Comparison of ENCODE assay signal across 8 cellular contexts in the genomic region with DNA sequence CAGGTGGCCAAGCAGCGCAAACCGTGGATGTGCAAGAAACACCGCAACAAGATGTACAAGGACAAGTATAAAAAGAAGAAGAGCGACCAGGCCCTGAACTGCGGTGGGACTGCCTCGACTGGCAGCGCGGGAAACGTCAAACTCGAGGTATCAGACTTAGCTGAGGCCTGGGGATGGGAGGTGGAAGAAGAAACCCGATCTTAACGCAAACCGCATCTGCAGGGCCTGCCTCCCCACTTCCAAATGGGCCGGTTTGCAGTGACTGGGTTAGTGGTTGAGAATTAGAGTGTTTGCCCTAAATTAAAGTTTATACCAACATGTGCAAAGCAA. TPM values are rescaled to one million over a fixed set of nuclear protein-coding genes. Genes with fewer than 3 reads are reported as not detected.
DNase-seq lines count a peak whose midpoint lies in the region; ATAC-seq, FAIRE-seq and TF ChIP-seq lines count a peak whose summit lies in the region.

No MANE protein-coding gene starts in this region.

- H3K9me1 ChIP-seq in K562 (ENCODE audit: control insufficient read depth, insufficient read depth, low read length), result no peaks in the 10 kb centered on the region

- peaks cover 16% of the 10 kb centered on the region; the same call in 1 of the 2 replicates for H4K20me1 ChIP-seq in OCI-LY7 (ENCODE audit: insufficient read depth, low read length)
- no peaks in the 10 kb centered on the region for H4K20me1 ChIP-seq in K562 (replicated peaks; ENCODE audit: control insufficient read depth, insufficient read depth, low read length)

- no peaks in the 10 kb centered on the region for H3K27me3 ChIP-seq in K562 (ENCODE audit: control insufficient read depth in 2 of 2, insufficient read depth in 2 of 2, low read length in 2 of 2)
- H3K27me3 ChIP-seq in liver (ENCODE audit: control insufficient read depth in 4 of 4, insufficient read depth in 4 of 4, low read length in 3 of 4), result no peaks in the 10 kb centered on the region

- no peaks in the 10 kb centered on the region for H3K9me2 ChIP-seq in OCI-LY7 (ENCODE audit: insufficient read depth, low read length)

- H3K4me3 ChIP-seq in OCI-LY7 (ENCODE audit: low read depth, low read length, poor library complexity, severe bottlenecking), result peak overlapping the region; percentile 77
- peak overlapping the region; percentile 78 for H3K4me3 ChIP-seq in K562
- peak overlapping the region; percentile 66 to 86 (median 71) for H3K4me3 ChIP-seq in liver (ENCODE audit: low read depth in 1 of 3, low read length in 3 of 3)

- FAIRE-seq in GM12891 (lab: Jason Lieb, UNC) (peak; percentile 72), K562 (lab: Jason Lieb, UNC) (peak; percentile 15)

- H3K79me2 ChIP-seq in OCI-LY7 (ENCODE audit: insufficient read depth, low read depth, low read length) (peaks cover 55% of the 10 kb centered on the region), K562 (ENCODE audit: control insufficient read depth, insufficient read depth, low read length) (peaks cover 36% of the 10 kb centered on the region)

- intact Hi-C loops in OCI-LY7 (cut with micrococcal nuclease; ENCODE audit: unreplicated experiment), result loop anchor here (1.0 to 2.0 kb wide), 3 partner anchors 99 to 239 kb away; a partner anchor contains a TSS
- intact Hi-C loops in K562 (cut with micrococcal nuclease), result loop anchor here (10.0 kb wide), 1 partner anchor 475 kb away; a partner anchor contains a TSS

- BruUV-seq in OCI-LY7 (replicated peaks; lab: Mats Ljungman, UMichigan) (no TSS peak), K562 (replicated peaks; lab: Mats Ljungman, UMichigan) (no TSS peak)

- TF ChIP-seq CTCF in OCI-LY7 (conservative IDR thresholded peaks at IDR 0.05; ENCODE audit: low read length) (no peak), K562 (IDR thresholded peaks at IDR 0.05 in 2 of 3, conservative IDR thresholded peaks at IDR 0.05 in 1 of 3; ENCODE audit: insufficient read depth in 2 of 3, low read depth in 1 of 3, low read length in 3 of 3) (no peak), liver (IDR thresholded peaks at IDR 0.05; ENCODE audit: low read depth, low read length, missing input control) (no peak)

- H3K4me1 ChIP-seq in OCI-LY7 (ENCODE audit: insufficient read depth, low read length, poor library complexity, severe bottlenecking), result peaks cover 34% of the 10 kb centered on the region
- peaks cover 3 to 17% of the 10 kb centered on the region in 2 experiments; a peak in 3 of 5 replicates for H3K4me1 ChIP-seq in K562 (replicated peaks in 1 of 2; ENCODE audit: control insufficient read depth in 2 of 2, insufficient read depth in 2 of 2, low read length in 2 of 2)
- peaks cover 4 to 23% (median 11%) of the 10 kb centered on the region in 4 donors for H3K4me1 ChIP-seq in liver (ENCODE audit: control insufficient read depth in 4 of 4, insufficient read depth in 4 of 4, low read length in 3 of 4)

- in situ Hi-C loops in K562 (cut with MboI), result no loop called here

- H3K36me3 ChIP-seq in OCI-LY7 (ENCODE audit: insufficient read depth, low read length) (peaks cover 10% of the 10 kb centered on the region; the same call in 1 of the 2 replicates), K562 (ENCODE audit: control insufficient read depth, insufficient read depth, low read length) (0 out of 3 replicates have a peak, but pooled peaks cover 3% of the 10 kb centered on the region), liver (ENCODE audit: control insufficient read depth in 4 of 4, insufficient read depth in 3 of 4, low read depth in 1 of 4, low read length in 3 of 4) (no peaks in the 10 kb centered on the region)

- no peak for TF ChIP-seq EP300 in K562 (IDR thresholded peaks at IDR 0.05; ENCODE audit: low read length)

- H3K9me3 ChIP-seq in OCI-LY7 (ENCODE audit: low read length) (no peaks in the 10 kb centered on the region), K562 (replicated peaks; ENCODE audit: control insufficient read depth, insufficient read depth, low read depth, low read length) (no peaks in the 10 kb centered on the region), liver (ENCODE audit: control insufficient read depth in 4 of 4, low read length in 3 of 4) (no peaks in the 10 kb centered on the region)

- DNase-seq in 8988T (peak; percentile 17), GM12891 (ENCODE audit: insufficient read length, low spot score) (peak; percentile 6), OCI-LY7 (ENCODE audit: low spot score) (no peak), K562 (ENCODE audit: extremely low read depth in 1 of 4, low spot score in 3 of 4) (peak; percentile 9 to 52 (median 18)), islet precursor cell (no peak)
- peak; percentile 3 for DNase-seq in stimulated activated CD8-positive, alpha-beta memory T cell treated with anti-CD3 and anti-CD28 coated beads, Interleukin-12 subunit alpha, Interleukin-12 subunit beta, amount 100 ng/mL, for 24 hours (ENCODE audit: extremely low read depth)

- H3K27ac ChIP-seq in OCI-LY7 (ENCODE audit: low read depth, low read length, poor library complexity, severe bottlenecking) (peak overlapping the region; percentile 63), K562 (ENCODE audit: extremely low read depth, low read depth, low read length) (peak overlapping the region; percentile 69), liver (ENCODE audit: low read depth in 1 of 2, low read length in 2 of 2) (peak overlapping the region in 1 of 2 donors; percentile 80)

- TF ChIP-seq RAD21 in K562 (CRISPR knock-in tag; conservative IDR thresholded peaks at IDR 0.05 in 1 of 2, IDR thresholded peaks at IDR 0.05 in 1 of 2), result no peak
- no peak for TF ChIP-seq RAD21 in liver (IDR thresholded peaks at IDR 0.05)

- H3K9ac ChIP-seq in K562 (ENCODE audit: insufficient read depth in 1 of 2, low read depth in 2 of 2, low read length in 2 of 2), result peak overlapping the region; percentile 65 to 93
- H3K9ac ChIP-seq in liver (ENCODE audit: low read depth in 1 of 2, low read length in 2 of 2), result peak overlapping the region in 1 of 2 donors; percentile 33

- POLR2A ChIA-PET in OCI-LY7 (lab: Charles Lee) (no interaction called here), K562 (lab: Yijun Ruan, JAX) (no interaction called here)

- H3K4me2 ChIP-seq in OCI-LY7 (ENCODE audit: low read length) (peak overlapping the region; percentile 72), K562 (ENCODE audit: insufficient read depth, low read length) (peak overlapping the region; percentile 90)

- peak overlapping the region; percentile 96 for H2AFZ ChIP-seq in OCI-LY7 (ENCODE audit: low read length)
- H2AFZ ChIP-seq in K562 (ENCODE audit: low read depth, low read length), result peak overlapping the region; percentile 81

- ATAC-seq in HG02981 (IDR thresholded peaks at IDR 0.05; ENCODE audit: unreplicated experiment) (peak; percentile 13), K562 (peak; percentile 63)

- CTCF ChIA-PET in OCI-LY7 (lab: Charles Lee; ENCODE audit: unreplicated experiment), result no interaction called here
- CTCF ChIA-PET in K562 (lab: Yijun Ruan, JAX; ENCODE audit: low intra/inter-chr PET ratio), result no interaction called here

- WGBS in K562 (ENCODE audit: insufficient coverage, low coverage, missing lambda C conversion rate), result 0% methylated on average over 8 of the region's 14 CpGs
- WGBS in liver, result 1% methylated on average over 14 of the region's 14 CpGs

- no peak for TF ChIP-seq POLR2A in GM12891 (IDR thresholded peaks at IDR 0.05; ENCODE audit: low read depth, low read length)
- TF ChIP-seq POLR2A in K562 (conservative IDR thresholded peaks at IDR 0.05), result no peak

TF ChIP-seq in GM12891, 5 proteins besides CTCF, POLR2A, EP300 and RAD21:
- TF ChIP-seq TAF1 (IDR thresholded peaks at IDR 0.05; ENCODE audit: low read depth, low read length), result no peak

TF ChIP-seq in K562, 482 proteins besides CTCF, POLR2A, EP300 and RAD21 (continues in another document):
- TF ChIP-seq FIP1L1 (IDR thresholded peaks at IDR 0.05; ENCODE audit: low read depth, low read length, poor library complexity, severe bottlenecking) (no peak), L3MBTL2 (IDR thresholded peaks at IDR 0.05) (peak; percentile 64; the same call in 1 of the 2 replicates)

TF ChIP-seq in liver, 16 proteins besides CTCF, POLR2A, EP300 and RAD21 (continues in another document):
- no peak for TF ChIP-seq FOXA2 (IDR thresholded peaks at IDR 0.05)
- no peak for TF ChIP-seq TAF1 (conservative IDR thresholded peaks at IDR 0.05)
- no peak for TF ChIP-seq HNF4A (conservative IDR thresholded peaks at IDR 0.05)
- TF ChIP-seq HNF4G (IDR thresholded peaks at IDR 0.05), result no peak
- no peak for TF ChIP-seq GABPA (IDR thresholded peaks at IDR 0.05 in 1 of 2, conservative IDR thresholded peaks at IDR 0.05 in 1 of 2)
- no peak for TF ChIP-seq FOXA1 (IDR thresholded peaks at IDR 0.05)
- no peak for TF ChIP-seq JUND (IDR thresholded peaks at IDR 0.05)
- TF ChIP-seq RXRA (IDR thresholded peaks at IDR 0.05), result no peak

RNA-seq across cellular contexts. Expression of a gene that starts 0.8 kb away (rescaled TPM):
- 5.0 TPM for polyA plus RNA-seq in GM12891 (2012; ENCODE audit: low read depth, missing spikeins)
- 10.0 and 11.8 TPM in 2 replicates for total RNA-seq in OCI-LY7 (2014; rRNA removed; shearing (Covaris generic))
- 34.1 and 34.5 TPM in 2 replicates for total RNA-seq in OCI-LY7 (2022)
- total RNA-seq in K562 (2011; cell fraction: chromatin; rRNA removed; ENCODE audit: low replicate concordance), result 4.6 and 10.9 TPM in 2 replicates
- 2.5 and 3.7 TPM in 2 replicates for total RNA-seq in K562 (2011; cell fraction: nucleolus; rRNA removed)
- 8.8 and 16.9 TPM in 2 replicates for total RNA-seq in K562 (2011; cell fraction: nucleoplasm; rRNA removed)
- 2.4 and 3.2 TPM in 2 replicates for total RNA-seq in K562 (2014; rRNA removed)
- 2.9 and 3.7 TPM in 2 replicates for total RNA-seq in K562 (2014; rRNA removed; fragmentation: Illumina TruSeq; extraction: Trizol)
- total RNA-seq in K562 (2015; rRNA removed; fragmentation: Illumina TruSeq; extraction: Trizol), result 2.8 and 2.9 TPM in 2 replicates
- total RNA-seq in K562 (2021), result 7.0 and 9.7 TPM in 2 replicates
- 8.1 and 8.6 TPM in 2 replicates for polyA plus RNA-seq in K562 (2011; rRNA removed)
- 2.1 and 4.2 TPM in 2 replicates for polyA plus RNA-seq in K562 (2011; cell fraction: cytosol; rRNA removed)
- polyA plus RNA-seq in K562 (2011; cell fraction: nucleus; rRNA removed), result 7.7 and 12.5 TPM in 2 replicates
- 8.0 and 8.4 TPM in 2 replicates for polyA plus RNA-seq in K562 (2012)
- polyA plus RNA-seq in K562 (2014; fragmentation: Illumina TruSeq; extraction: Trizol), result 6.1 and 6.9 TPM in 2 replicates
- 1 to 10 TPM; 2.1 to 2.7 TPM for polyA plus RNA-seq in K562 (2014; fragmentation: Nextera tagmentation; extraction: Ambion mirVana)
- polyA plus RNA-seq in K562 (2014; rRNA removed), result 8.0 and 8.2 TPM in 2 replicates
- 2.6 and 3.8 TPM in 2 replicates for polyA minus RNA-seq in K562 (2011; rRNA and poly(A)+ RNA removed)
- 1.0 and 2.9 TPM in 2 replicates for polyA minus RNA-seq in K562 (2011; cell fraction: cytosol; rRNA and poly(A)+ RNA removed)
- 2.0 and 3.6 TPM in 2 replicates for polyA minus RNA-seq in K562 (2011; cell fraction: nucleus; rRNA and poly(A)+ RNA removed)
- total RNA-seq in liver, result 1 to 10 TPM; 2.4 to 3.4 TPM
- polyA plus RNA-seq in liver, result 1 to 10 TPM in 1 of 2 donors, under 1 TPM in 1; 0.60 to 1.3 TPM

Comparison
In these comparisons a context has a peak if more than half of its experiments do, and no peak if none do; other contexts are left out.
1. DNase-seq: peak in 8988T (single experiment), GM12891 (single experiment), K562 (4 of 4) and stimulated activated CD8-positive, alpha-beta memory T cell treated with anti-CD3 and anti-CD28 coated beads, Interleukin-12 subunit alpha, Interleukin-12 subunit beta, amount 100 ng/mL, for 24 hours (single experiment); none in OCI-LY7 (single experiment) and islet precursor cell (single experiment).
2. Peak in every context shown above with its lines, with median percentiles within 50 percentile points of each other: H3K4me3 ChIP-seq.